In the genomic region with DNA sequence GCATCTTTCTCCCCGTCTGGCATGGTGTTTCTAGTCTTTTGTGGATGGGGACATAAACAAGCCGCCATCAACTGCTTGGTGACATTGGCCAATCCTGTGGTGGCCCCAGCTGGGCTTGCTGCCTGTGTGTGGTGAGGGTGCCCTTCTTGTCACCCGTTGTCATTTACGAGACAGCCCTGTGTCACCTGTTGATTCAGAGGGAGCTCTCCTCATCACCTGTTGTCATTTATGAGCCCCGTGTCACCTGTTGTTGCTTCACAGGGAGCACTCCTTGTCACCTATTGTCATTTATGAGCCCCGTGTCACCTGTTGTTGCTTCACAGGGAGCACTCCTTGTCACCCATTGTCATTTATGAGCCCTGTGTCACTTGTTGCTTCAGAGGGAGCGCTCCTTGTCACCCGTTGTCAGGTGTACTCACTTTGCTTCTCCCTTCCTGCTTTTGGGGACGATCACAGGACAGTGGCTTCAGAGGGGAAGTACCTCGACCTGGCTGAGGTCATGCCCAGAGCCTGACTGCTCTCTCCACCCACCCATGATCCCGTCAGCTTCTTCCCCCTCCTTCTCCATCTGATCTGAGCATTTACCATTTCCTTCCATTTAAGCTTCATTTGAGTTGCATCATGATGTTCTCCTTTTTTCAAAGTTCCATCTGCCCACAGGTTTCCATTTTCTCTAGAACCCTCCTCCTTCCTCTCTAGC, we compare ENCODE assay signal across 9 cellular contexts. TPM values are rescaled to one million over a fixed set of nuclear protein-coding genes. Genes with fewer than 3 reads are reported as not detected.
DNase-seq lines count a peak whose midpoint lies in the region; ATAC-seq and TF ChIP-seq lines count a peak whose summit lies in the region.
"Had no signal": no experiment of that assay in that cellular context is flagged by ENCODE, and none has a peak within 500 bp of the region (broad histone marks: within the 10 kb centered on the region; RNA-seq: fewer than 3 reads in every experiment).

No MANE protein-coding gene starts in this region.

- H3K4me3 ChIP-seq in OCI-LY3 (ENCODE audit: low read length), result peak overlapping the region; percentile 80
- no peak overlapping the region for H3K4me3 ChIP-seq in muscle layer of duodenum (ENCODE audit: low read depth in 1 of 2, low read length in 2 of 2)
- H3K4me3 ChIP-seq in vagina, result peak overlapping the region in 1 of 2 donors; percentile 18

- peaks cover 4% of the 10 kb centered on the region; the same call in 1 of the 2 replicates for H3K27me3 ChIP-seq in OCI-LY3 (ENCODE audit: low read depth, low read length)
- H3K27me3 ChIP-seq in muscle layer of duodenum (ENCODE audit: low read depth, low read length), result no peaks in the 10 kb centered on the region
- no peaks in the 10 kb centered on the region for H3K27me3 ChIP-seq in vagina

- H3K4me2 ChIP-seq in OCI-LY3 (ENCODE audit: low read length), result peak overlapping the region; percentile 99
- H3K4me2 ChIP-seq: KMS-11 had no signal

- H4K20me1 ChIP-seq in OCI-LY3 (ENCODE audit: insufficient read depth, low read length), result 0 out of 2 replicates have a peak, but pooled peaks cover 3% of the 10 kb centered on the region

- H3K27ac ChIP-seq in OCI-LY3 (ENCODE audit: low read length) (no peak overlapping the region), muscle layer of duodenum (ENCODE audit: low read length) (peak overlapping the region; percentile 28), vagina (peak overlapping the region; percentile 40)
- H3K27ac ChIP-seq: KMS-11 had no signal

- ATAC-seq in GM18907 (IDR thresholded peaks at IDR 0.05; ENCODE audit: unreplicated experiment), result peak; percentile 63
- ATAC-seq in HG03064 (IDR thresholded peaks at IDR 0.05; ENCODE audit: low read depth, unreplicated experiment), result peak; percentile 71
- no peak for ATAC-seq in omental fat pad (ENCODE audit: low FRiP score)

- no peaks in the 10 kb centered on the region for H3K9me3 ChIP-seq in OCI-LY3 (ENCODE audit: insufficient read depth, low read length)
- H3K9me3 ChIP-seq in muscle layer of duodenum (ENCODE audit: control insufficient read depth in 1 of 2, low read length in 2 of 2), result peaks cover 4 to 7% of the 10 kb centered on the region in 2 donors
- H3K9me3 ChIP-seq in vagina, result no peaks in the 10 kb centered on the region

- intact Hi-C loops in vagina (cut with DNase I), result no loop called here

- TF ChIP-seq POLR2A in vagina (IDR thresholded peaks at IDR 0.05), result no peak

- H3K79me2 ChIP-seq in OCI-LY3 (ENCODE audit: low read length), result no peaks in the 10 kb centered on the region

- no peaks in the 10 kb centered on the region for H3K36me3 ChIP-seq in OCI-LY3 (replicated peaks; ENCODE audit: low read depth, low read length)
- peaks cover 0 to 6% of the 10 kb centered on the region in 2 donors for H3K36me3 ChIP-seq in muscle layer of duodenum (ENCODE audit: control insufficient read depth in 1 of 2, insufficient read depth in 2 of 2, low read length in 2 of 2)
- H3K36me3 ChIP-seq in vagina, result no peaks in the 10 kb centered on the region

- no peak overlapping the region for H2AFZ ChIP-seq in OCI-LY3 (ENCODE audit: low read depth, low read length)

- peak overlapping the region; percentile 56; the same call in 1 of the 2 replicates for H3K9ac ChIP-seq in OCI-LY3 (ENCODE audit: low read length)
- H3K9ac ChIP-seq: KMS-11 had no signal

- DNase-seq in activated gamma-delta T cell treated with Interleukin-2 at 50 U/mL for 16 hours (peak; percentile 51), vagina (ENCODE audit: extremely low spot score in 2 of 2) (no peak), LoVo (ENCODE audit: low spot score) (no peak), omental fat pad (ENCODE audit: low spot score) (no peak)

- TF ChIP-seq CTCF in OCI-LY3 (IDR thresholded peaks at IDR 0.05; ENCODE audit: low read depth, low read length) (no peak), vagina (IDR thresholded peaks at IDR 0.05) (no peak), omental fat pad (IDR thresholded peaks at IDR 0.05) (no peak)

- H3K4me1 ChIP-seq in OCI-LY3 (ENCODE audit: low read length), result peaks cover 32% of the 10 kb centered on the region
- H3K4me1 ChIP-seq in muscle layer of duodenum (ENCODE audit: control insufficient read depth in 1 of 2, insufficient read depth in 2 of 2, low read length in 2 of 2), result peaks cover 7 to 20% of the 10 kb centered on the region in 2 donors
- peaks cover 48% of the 10 kb centered on the region for H3K4me1 ChIP-seq in vagina

RNA-seq across cellular contexts. Expression of a gene that starts 29.1 kb away (rescaled TPM):
- total RNA-seq in vagina (43.7 TPM), omental fat pad (10 to 100 TPM; 51.8 to 75.8 (median 67.8) TPM)
